Comparison of ENCODE assay signal across 1 cellular context in genomic region chr14:31829256-31829923, GRCh38.
TF ChIP-seq lines count a peak whose summit lies in the region.

No MANE protein-coding gene starts in this region.

TF ChIP-seq in GM23338, 12 proteins besides CTCF, POLR2A, EP300 and RAD21 (continued from another document):
- TF ChIP-seq EZH2 (IDR thresholded peaks at IDR 0.05; ENCODE audit: low read depth, unreplicated experiment) (no peak), NANOG (IDR thresholded peaks at IDR 0.05; ENCODE audit: borderline replicate concordance) (no peak), STAT1 (IDR thresholded peaks at IDR 0.05; ENCODE audit: unreplicated experiment) (no peak)
- TF ChIP-seq, protein P1, sequence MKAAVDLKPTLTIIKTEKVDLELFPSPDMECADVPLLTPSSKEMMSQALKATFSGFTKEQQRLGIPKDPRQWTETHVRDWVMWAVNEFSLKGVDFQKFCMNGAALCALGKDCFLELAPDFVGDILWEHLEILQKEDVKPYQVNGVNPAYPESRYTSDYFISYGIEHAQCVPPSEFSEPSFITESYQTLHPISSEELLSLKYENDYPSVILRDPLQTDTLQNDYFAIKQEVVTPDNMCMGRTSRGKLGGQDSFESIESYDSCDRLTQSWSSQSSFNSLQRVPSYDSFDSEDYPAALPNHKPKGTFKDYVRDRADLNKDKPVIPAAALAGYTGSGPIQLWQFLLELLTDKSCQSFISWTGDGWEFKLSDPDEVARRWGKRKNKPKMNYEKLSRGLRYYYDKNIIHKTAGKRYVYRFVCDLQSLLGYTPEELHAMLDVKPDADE (IDR thresholded peaks at IDR 0.05) = no peak
